In the genomic region with DNA sequence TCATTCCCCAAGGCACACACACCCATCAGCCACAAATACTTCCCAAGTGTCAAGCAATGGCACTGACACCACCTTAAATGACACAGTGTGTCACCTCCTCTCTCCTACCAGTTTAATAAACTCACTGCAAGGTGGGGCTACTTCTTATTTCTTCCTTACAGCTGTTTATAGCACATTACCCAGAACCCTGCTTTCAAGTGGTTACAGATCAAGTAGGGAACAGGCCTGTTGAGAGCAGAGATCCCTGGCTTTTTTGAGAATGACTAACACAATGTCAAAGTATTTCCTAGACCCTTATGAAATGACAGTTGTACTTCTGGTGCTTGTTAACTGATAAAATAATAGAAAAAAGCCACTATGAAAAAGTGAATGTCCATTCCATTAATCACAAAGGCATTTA, we compare ENCODE assay signal across 13 cellular contexts. TPM values are rescaled to one million over a fixed set of nuclear protein-coding genes. Genes with fewer than 3 reads are reported as not detected.
DNase-seq lines count a peak whose midpoint lies in the region; ATAC-seq and TF ChIP-seq lines count a peak whose summit lies in the region.
"Had no signal": no experiment of that assay in that cellular context is flagged by ENCODE, and none has a peak within 500 bp of the region (broad histone marks: within the 10 kb centered on the region; RNA-seq: fewer than 3 reads in every experiment).

No MANE protein-coding gene starts in this region.

- no peaks in the 10 kb centered on the region for H3K9me2 ChIP-seq in PC-9 (ENCODE audit: insufficient read depth)

- intact Hi-C loops in natural killer cell (cut with micrococcal nuclease), result no loop called here
- intact Hi-C loops in PC-9 (cut with micrococcal nuclease; ENCODE audit: unreplicated experiment), result no loop called here

- POLR2A ChIA-PET in PC-9 (lab: Charles Lee; ENCODE audit: unreplicated experiment), result interaction anchor here (0.7 kb wide), 1 partner anchor 393 kb away, joined by 3 read pairs; no protein-coding TSS in a partner anchor

- H3K4me3 Mint-ChIP-seq in CD4-positive, CD25-positive, alpha-beta regulatory T cell, result no peak overlapping the region
- H3K4me3 Mint-ChIP-seq in IgD-negative memory B cell (no peak overlapping the region), natural killer cell (no peak overlapping the region)

- peaks cover 10% of the 10 kb centered on the region; the same call in 1 of the 2 replicates for H3F3A ChIP-seq in PC-9 (ENCODE audit: insufficient read depth, low read depth)

- H3K36me3 Mint-ChIP-seq in CD4-positive, CD25-positive, alpha-beta regulatory T cell, result peaks cover 14% of the 10 kb centered on the region
- H3K36me3 Mint-ChIP-seq in IgD-negative memory B cell (peaks cover 6% of the 10 kb centered on the region), natural killer cell (no peaks in the 10 kb centered on the region)

- no peaks in the 10 kb centered on the region for H3K27me3 Mint-ChIP-seq in CD4-positive, CD25-positive, alpha-beta regulatory T cell
- no peaks in the 10 kb centered on the region for H3K27me3 Mint-ChIP-seq in IgD-negative memory B cell
- no peaks in the 10 kb centered on the region for H3K27me3 Mint-ChIP-seq in natural killer cell (ENCODE audit: low read depth in 2 of 2)

- H3K79me2 ChIP-seq in PC-9 (ENCODE audit: low read depth), result peaks cover 8% of the 10 kb centered on the region; the same call in 1 of the 2 replicates

- BruUV-seq in PC-9 (replicated peaks; lab: Mats Ljungman, UMichigan), result no TSS peak

- peaks cover 12% of the 10 kb centered on the region for H3K4me1 ChIP-seq in CD4-positive, CD25-positive, alpha-beta regulatory T cell (ENCODE audit: control insufficient read depth, insufficient read depth, low read length, poor library complexity, severe bottlenecking)
- H3K4me1 ChIP-seq in PC-9 (replicated peaks; ENCODE audit: insufficient read depth), result peaks cover 24% of the 10 kb centered on the region

- peaks cover 4% of the 10 kb centered on the region for H3K36me3 ChIP-seq in CD4-positive, CD25-positive, alpha-beta regulatory T cell (ENCODE audit: control insufficient read depth, insufficient read depth, low read length)
- H3K36me3 ChIP-seq in PC-9 (ENCODE audit: low read depth), result no peaks in the 10 kb centered on the region

- no peak for DNase-seq in CD4-positive, CD25-positive, alpha-beta regulatory T cell
- DNase-seq in coronary artery (ENCODE audit: low spot score), result no peak
- no peak for DNase-seq in natural killer cell
- no peak for DNase-seq in mucosa of gallbladder (ENCODE audit: low spot score)
- no peak for DNase-seq in stimulated activated CD4-positive, alpha-beta T cell treated with anti-CD3 and anti-CD28 coated beads, Interleukin-12 subunit alpha, Interleukin-12 subunit beta, amount 100 ng/mL, for 4 hours
- DNase-seq in OCI-M2 (lab: John Stamatoyannopoulos, UW; ENCODE audit: unreplicated experiment), result no peak
- no peak for DNase-seq in PC-9
- DNase-seq: DMS153, NCI-H2029 treated with DMSO at 0.1 percent for 48 hours, WERI-Rb-1 had no signal

- peaks cover 0 to 1% (median 0%) of the 10 kb centered on the region in 7 donors for H3K9me3 Mint-ChIP-seq in CD4-positive, CD25-positive, alpha-beta regulatory T cell
- H3K9me3 Mint-ChIP-seq in IgD-negative memory B cell (no peaks in the 10 kb centered on the region), natural killer cell (no peaks in the 10 kb centered on the region)

- H3K27ac ChIP-seq in CD4-positive, CD25-positive, alpha-beta regulatory T cell (ENCODE audit: insufficient read depth, low read length, poor library complexity, severe bottlenecking), result no peak overlapping the region
- H3K27ac ChIP-seq in coronary artery (peak overlapping the region; percentile 50 to 59), PC-9 (no peak overlapping the region)
- H3K27ac ChIP-seq: WERI-Rb-1 had no signal

- peak overlapping the region; percentile 16 to 67 (median 61) for H3K27ac Mint-ChIP-seq in CD4-positive, CD25-positive, alpha-beta regulatory T cell
- H3K27ac Mint-ChIP-seq in IgD-negative memory B cell (peak overlapping the region in 2 of 3 donors; percentile 52 to 60), natural killer cell (peak overlapping the region; percentile 5 to 22)

- no peak for ATAC-seq in CD4-positive, CD25-positive, alpha-beta regulatory T cell (ENCODE audit: low read depth in 2 of 2)
- ATAC-seq in natural killer cell, result no peak

- H3K27me3 ChIP-seq in CD4-positive, CD25-positive, alpha-beta regulatory T cell (ENCODE audit: control insufficient read depth, insufficient read depth, low read length), result no peaks in the 10 kb centered on the region
- H3K27me3 ChIP-seq in PC-9 (ENCODE audit: insufficient read depth, low read depth), result no peaks in the 10 kb centered on the region

- H4K20me1 ChIP-seq in PC-9 (ENCODE audit: insufficient read depth), result no peaks in the 10 kb centered on the region

- H3K4me1 Mint-ChIP-seq in CD4-positive, CD25-positive, alpha-beta regulatory T cell, result peaks cover 22 to 81% (median 48%) of the 10 kb centered on the region in 4 donors
- peaks cover 30 to 47% (median 37%) of the 10 kb centered on the region in 3 donors for H3K4me1 Mint-ChIP-seq in IgD-negative memory B cell
- peaks cover 40 to 56% of the 10 kb centered on the region in 2 donors for H3K4me1 Mint-ChIP-seq in natural killer cell

- H3K4me3 ChIP-seq in CD4-positive, CD25-positive, alpha-beta regulatory T cell (ENCODE audit: low read depth, low read length), result no peak overlapping the region
- H3K4me3 ChIP-seq in coronary artery, result no peak overlapping the region
- H3K4me3 ChIP-seq in PC-9, result no peak overlapping the region

- H3K4me2 ChIP-seq in PC-9, result no peak overlapping the region

- no peak for TF ChIP-seq CTCF in coronary artery (IDR thresholded peaks at IDR 0.05)
- no peak for TF ChIP-seq CTCF in natural killer cell (IDR thresholded peaks at IDR 0.05)
- no peak for TF ChIP-seq CTCF in PC-9 (conservative IDR thresholded peaks at IDR 0.05)

- no peak overlapping the region for H2AFZ ChIP-seq in PC-9

- no peaks in the 10 kb centered on the region for H3K9me3 ChIP-seq in CD4-positive, CD25-positive, alpha-beta regulatory T cell (ENCODE audit: control insufficient read depth in 2 of 2, low read length in 2 of 2)
- no peaks in the 10 kb centered on the region for H3K9me3 ChIP-seq in PC-9 (ENCODE audit: insufficient read depth, low read depth)

- CTCF ChIA-PET in PC-9 (lab: Charles Lee), result no interaction called here

RNA-seq across cellular contexts. Expression of gene ZBTB17, which starts 19.8 kb away (rescaled TPM):
- total RNA-seq in CD4-positive, CD25-positive, alpha-beta regulatory T cell, result 93.0 TPM
- polyA plus RNA-seq in CD4-positive, CD25-positive, alpha-beta regulatory T cell, result 10 to 100 TPM; 13.5 to 20.9 (median 16.3) TPM
- polyA plus RNA-seq in IgD-negative memory B cell, result 30.5 TPM
- total RNA-seq in natural killer cell (100 to 1,000 TPM in 1 of 3 donors, 10 to 100 TPM in 2; 86.0 to 100 (median 86.9) TPM), mucosa of gallbladder (41.3 TPM), PC-9 (2021) (17.4 and 24.2 TPM in 2 replicates)

RNA-seq across cellular contexts. Expression of gene SRARP, which starts 47.9 kb away (rescaled TPM):
- not detected for total RNA-seq in CD4-positive, CD25-positive, alpha-beta regulatory T cell
- polyA plus RNA-seq in CD4-positive, CD25-positive, alpha-beta regulatory T cell, result not detected
- polyA plus RNA-seq in IgD-negative memory B cell, result not detected
- not detected for total RNA-seq in natural killer cell
- not detected for total RNA-seq in mucosa of gallbladder
- total RNA-seq in PC-9 (2021), result not detected in 2 replicates
- total RNA-seq: epithelial cell of proximal tubule had no signal
- polyA plus RNA-seq: adipose tissue had no signal

Comparison
In these comparisons a context has a peak if more than half of its experiments do, and no peak if none do; other contexts are left out.
1. H3K27ac ChIP-seq: peak in coronary artery (2 of 2); none in CD4-positive, CD25-positive, alpha-beta regulatory T cell (single experiment) and PC-9 (single experiment).
2. Peak in every context shown above with its lines, with median percentiles within 50 percentile points of each other: H3K27ac Mint-ChIP-seq.